In the genomic region with DNA sequence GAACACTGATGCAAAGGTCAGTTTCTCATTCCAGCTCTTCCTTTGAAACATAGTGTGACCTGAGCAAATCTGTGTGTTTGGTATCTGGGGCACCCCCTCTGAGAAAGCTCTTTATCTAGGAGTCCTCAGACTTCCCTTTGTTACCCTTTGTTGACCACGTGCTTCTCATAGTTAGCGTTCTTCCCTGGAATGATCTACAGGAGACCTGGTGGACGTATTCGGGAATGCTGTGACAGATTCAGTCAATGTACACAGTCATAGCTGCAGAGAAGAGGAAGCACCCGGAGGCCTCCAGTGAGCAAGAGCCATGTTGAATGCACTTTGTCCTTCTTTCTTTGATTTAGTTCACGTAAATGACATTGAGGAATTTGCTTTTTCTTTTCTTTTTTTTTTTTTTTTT, we compare ENCODE assay signal across 1 cellular context.
TF ChIP-seq lines count a peak whose summit lies in the region.

No MANE protein-coding gene starts in this region.

TF ChIP-seq in HepG2, 621 proteins besides CTCF, POLR2A, EP300 and RAD21 (continued from another document and continues in another):
- TF ChIP-seq, protein P1, sequence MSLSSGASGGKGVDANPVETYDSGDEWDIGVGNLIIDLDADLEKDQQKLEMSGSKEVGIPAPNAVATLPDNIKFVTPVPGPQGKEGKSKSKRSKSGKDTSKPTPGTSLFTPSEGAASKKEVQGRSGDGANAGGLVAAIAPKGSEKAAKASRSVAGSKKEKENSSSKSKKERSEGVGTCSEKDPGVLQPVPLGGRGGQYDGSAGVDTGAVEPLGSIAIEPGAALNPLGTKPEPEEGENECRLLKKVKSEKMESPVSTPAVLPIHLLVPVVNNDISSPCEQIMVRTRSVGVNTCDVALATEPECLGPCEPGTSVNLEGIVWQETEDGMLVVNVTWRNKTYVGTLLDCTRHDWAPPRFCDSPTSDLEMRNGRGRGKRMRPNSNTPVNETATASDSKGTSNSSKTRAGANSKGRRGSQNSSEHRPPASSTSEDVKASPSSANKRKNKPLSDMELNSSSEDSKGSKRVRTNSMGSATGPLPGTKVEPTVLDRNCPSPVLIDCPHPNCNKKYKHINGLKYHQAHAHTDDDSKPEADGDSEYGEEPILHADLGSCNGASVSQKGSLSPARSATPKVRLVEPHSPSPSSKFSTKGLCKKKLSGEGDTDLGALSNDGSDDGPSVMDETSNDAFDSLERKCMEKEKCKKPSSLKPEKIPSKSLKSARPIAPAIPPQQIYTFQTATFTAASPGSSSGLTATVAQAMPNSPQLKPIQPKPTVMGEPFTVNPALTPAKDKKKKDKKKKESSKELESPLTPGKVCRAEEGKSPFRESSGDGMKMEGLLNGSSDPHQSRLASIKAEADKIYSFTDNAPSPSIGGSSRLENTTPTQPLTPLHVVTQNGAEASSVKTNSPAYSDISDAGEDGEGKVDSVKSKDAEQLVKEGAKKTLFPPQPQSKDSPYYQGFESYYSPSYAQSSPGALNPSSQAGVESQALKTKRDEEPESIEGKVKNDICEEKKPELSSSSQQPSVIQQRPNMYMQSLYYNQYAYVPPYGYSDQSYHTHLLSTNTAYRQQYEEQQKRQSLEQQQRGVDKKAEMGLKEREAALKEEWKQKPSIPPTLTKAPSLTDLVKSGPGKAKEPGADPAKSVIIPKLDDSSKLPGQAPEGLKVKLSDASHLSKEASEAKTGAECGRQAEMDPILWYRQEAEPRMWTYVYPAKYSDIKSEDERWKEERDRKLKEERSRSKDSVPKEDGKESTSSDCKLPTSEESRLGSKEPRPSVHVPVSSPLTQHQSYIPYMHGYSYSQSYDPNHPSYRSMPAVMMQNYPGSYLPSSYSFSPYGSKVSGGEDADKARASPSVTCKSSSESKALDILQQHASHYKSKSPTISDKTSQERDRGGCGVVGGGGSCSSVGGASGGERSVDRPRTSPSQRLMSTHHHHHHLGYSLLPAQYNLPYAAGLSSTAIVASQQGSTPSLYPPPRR (CRISPR knock-in tag; IDR thresholded peaks at IDR 0.05; ENCODE audit: borderline replicate concordance), result no peak; the same call in 1 of the 2 replicates
- TF ChIP-seq, protein P2, sequence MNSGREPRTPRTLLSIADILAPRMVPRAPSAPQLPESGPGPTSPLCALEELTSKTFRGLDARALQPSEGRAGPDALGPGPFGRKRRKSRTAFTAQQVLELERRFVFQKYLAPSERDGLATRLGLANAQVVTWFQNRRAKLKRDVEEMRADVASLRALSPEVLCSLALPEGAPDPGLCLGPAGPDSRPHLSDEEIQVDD (CRISPR knock-in tag; IDR thresholded peaks at IDR 0.05; ENCODE audit: borderline replicate concordance), result no peak
- TF ChIP-seq, protein P3, sequence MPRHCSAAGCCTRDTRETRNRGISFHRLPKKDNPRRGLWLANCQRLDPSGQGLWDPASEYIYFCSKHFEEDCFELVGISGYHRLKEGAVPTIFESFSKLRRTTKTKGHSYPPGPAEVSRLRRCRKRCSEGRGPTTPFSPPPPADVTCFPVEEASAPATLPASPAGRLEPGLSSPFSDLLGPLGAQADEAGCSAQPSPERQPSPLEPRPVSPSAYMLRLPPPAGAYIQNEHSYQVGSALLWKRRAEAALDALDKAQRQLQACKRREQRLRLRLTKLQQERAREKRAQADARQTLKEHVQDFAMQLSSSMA (CRISPR knock-in tag; IDR thresholded peaks at IDR 0.05), result no peak
- no peak for TF ChIP-seq ZSCAN29 (CRISPR knock-in tag; conservative IDR thresholded peaks at IDR 0.05)
- no peak for TF ChIP-seq RFX3 (CRISPR knock-in tag; IDR thresholded peaks at IDR 0.05)
- TF ChIP-seq ZNF746 (CRISPR knock-in tag; IDR thresholded peaks at IDR 0.05), result no peak
- TF ChIP-seq ZNF503 (CRISPR knock-in tag; IDR thresholded peaks at IDR 0.05), result no peak
- no peak for TF ChIP-seq ZNF446 (CRISPR knock-in tag; IDR thresholded peaks at IDR 0.05)
- TF ChIP-seq POLR2AphosphoS2 (IDR thresholded peaks at IDR 0.05; ENCODE audit: low read depth, low read length), result no peak
- TF ChIP-seq ZNF614 (CRISPR knock-in tag; IDR thresholded peaks at IDR 0.05; ENCODE audit: borderline replicate concordance), result 0 out of 2 replicates have a peak, but pooled peaks have one; percentile 25
- peak; percentile 35; the same call in 1 of the 2 replicates for TF ChIP-seq FOXK1 (CRISPR knock-in tag; IDR thresholded peaks at IDR 0.05; ENCODE audit: borderline replicate concordance, low read depth)
- no peak for TF ChIP-seq SOX6 (IDR thresholded peaks at IDR 0.05)
- TF ChIP-seq SOX6 (CRISPR knock-in tag; IDR thresholded peaks at IDR 0.05), result peak; percentile 92
- TF ChIP-seq KDM5B (CRISPR knock-in tag; IDR thresholded peaks at IDR 0.05; ENCODE audit: borderline replicate concordance), result no peak
- no peak for TF ChIP-seq ATF6 (CRISPR knock-in tag; conservative IDR thresholded peaks at IDR 0.05)
- TF ChIP-seq ZNF558 (CRISPR knock-in tag; IDR thresholded peaks at IDR 0.05; ENCODE audit: borderline replicate concordance), result no peak
- no peak for TF ChIP-seq KMT2A (CRISPR knock-in tag; IDR thresholded peaks at IDR 0.05)
- no peak for TF ChIP-seq ZNF251 (CRISPR knock-in tag; IDR thresholded peaks at IDR 0.05)
- TF ChIP-seq DMAP1 (CRISPR knock-in tag; IDR thresholded peaks at IDR 0.05), result peak; percentile 49; the same call in 1 of the 2 replicates
- no peak for TF ChIP-seq GTF2F1 (IDR thresholded peaks at IDR 0.05; ENCODE audit: low read length)
- TF ChIP-seq, protein P4, sequence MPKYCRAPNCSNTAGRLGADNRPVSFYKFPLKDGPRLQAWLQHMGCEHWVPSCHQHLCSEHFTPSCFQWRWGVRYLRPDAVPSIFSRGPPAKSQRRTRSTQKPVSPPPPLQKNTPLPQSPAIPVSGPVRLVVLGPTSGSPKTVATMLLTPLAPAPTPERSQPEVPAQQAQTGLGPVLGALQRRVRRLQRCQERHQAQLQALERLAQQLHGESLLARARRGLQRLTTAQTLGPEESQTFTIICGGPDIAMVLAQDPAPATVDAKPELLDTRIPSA (CRISPR knock-in tag; IDR thresholded peaks at IDR 0.05; ENCODE audit: borderline replicate concordance), result no peak
- TF ChIP-seq ZNF782 (CRISPR knock-in tag; IDR thresholded peaks at IDR 0.05; ENCODE audit: borderline replicate concordance), result no peak
- peak; percentile 68 for TF ChIP-seq ASH2L (IDR thresholded peaks at IDR 0.05; ENCODE audit: insufficient read length, low read depth, low read length)
- no peak for TF ChIP-seq EZH2 (conservative IDR thresholded peaks at IDR 0.05; ENCODE audit: low read depth, low read length)
- peak; percentile 22; the same call in 1 of the 2 replicates for TF ChIP-seq THAP11 (CRISPR knock-in tag; IDR thresholded peaks at IDR 0.05)
- peak; percentile 23; the same call in 1 of the 2 replicates for TF ChIP-seq NFE2L2 (IDR thresholded peaks at IDR 0.05; ENCODE audit: low read length)
- TF ChIP-seq U2AF1 (optimal IDR thresholded peaks at IDR 0.05; ENCODE audit: low read depth, low read length), result no peak
- peak; percentile 29; the same call in 1 of the 2 replicates for TF ChIP-seq NCOA2 (CRISPR knock-in tag; IDR thresholded peaks at IDR 0.05)
- TF ChIP-seq KDM3A (CRISPR knock-in tag; IDR thresholded peaks at IDR 0.05; ENCODE audit: low read depth), result no peak
- TF ChIP-seq ZNF777 (CRISPR knock-in tag; IDR thresholded peaks at IDR 0.05), result no peak
- no peak for TF ChIP-seq FOXA1 (IDR thresholded peaks at IDR 0.05)
- TF ChIP-seq FOXA1 (CRISPR knock-in tag; IDR thresholded peaks at IDR 0.05), result peak; percentile 79
- no peak for TF ChIP-seq POLR2G (IDR thresholded peaks at IDR 0.05; ENCODE audit: low read depth, low read length)
- no peak for TF ChIP-seq ZNF121 (CRISPR knock-in tag; IDR thresholded peaks at IDR 0.05)
- no peak for TF ChIP-seq STAG1 (CRISPR knock-in tag; IDR thresholded peaks at IDR 0.05)
- no peak for TF ChIP-seq ZNF564 (CRISPR knock-in tag; IDR thresholded peaks at IDR 0.05)
- TF ChIP-seq TBX2 (CRISPR knock-in tag; IDR thresholded peaks at IDR 0.05; ENCODE audit: borderline replicate concordance), result peak; percentile 42; the same call in 1 of the 2 replicates
- peak; percentile 34; the same call in 1 of the 2 replicates for TF ChIP-seq ZFX (CRISPR knock-in tag; IDR thresholded peaks at IDR 0.05; ENCODE audit: low read depth)
- TF ChIP-seq, protein P5, sequence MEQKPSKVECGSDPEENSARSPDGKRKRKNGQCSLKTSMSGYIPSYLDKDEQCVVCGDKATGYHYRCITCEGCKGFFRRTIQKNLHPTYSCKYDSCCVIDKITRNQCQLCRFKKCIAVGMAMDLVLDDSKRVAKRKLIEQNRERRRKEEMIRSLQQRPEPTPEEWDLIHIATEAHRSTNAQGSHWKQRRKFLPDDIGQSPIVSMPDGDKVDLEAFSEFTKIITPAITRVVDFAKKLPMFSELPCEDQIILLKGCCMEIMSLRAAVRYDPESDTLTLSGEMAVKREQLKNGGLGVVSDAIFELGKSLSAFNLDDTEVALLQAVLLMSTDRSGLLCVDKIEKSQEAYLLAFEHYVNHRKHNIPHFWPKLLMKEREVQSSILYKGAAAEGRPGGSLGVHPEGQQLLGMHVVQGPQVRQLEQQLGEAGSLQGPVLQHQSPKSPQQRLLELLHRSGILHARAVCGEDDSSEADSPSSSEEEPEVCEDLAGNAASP (CRISPR knock-in tag; IDR thresholded peaks at IDR 0.05; ENCODE audit: borderline replicate concordance), result peak; percentile 13; the same call in 1 of the 2 replicates
- no peak for TF ChIP-seq ZC3H13 (CRISPR knock-in tag; IDR thresholded peaks at IDR 0.05)
- no peak for TF ChIP-seq KDM5A (IDR thresholded peaks at IDR 0.05; ENCODE audit: borderline replicate concordance, low read length)
- no peak for TF ChIP-seq ZFP41 (CRISPR knock-in tag; IDR thresholded peaks at IDR 0.05; ENCODE audit: borderline replicate concordance)
- peak; percentile 55; the same call in 1 of the 2 replicates for TF ChIP-seq TCF7 (IDR thresholded peaks at IDR 0.05; ENCODE audit: low read depth)
- 0 out of 2 replicates have a peak, but pooled peaks have one; percentile 42 for TF ChIP-seq AKAP8 (CRISPR knock-in tag; IDR thresholded peaks at IDR 0.05)
- TF ChIP-seq KDM6A (CRISPR knock-in tag; IDR thresholded peaks at IDR 0.05; ENCODE audit: low read depth), result peak; percentile 42; the same call in 1 of the 2 replicates
- no peak for TF ChIP-seq FOXC1 (CRISPR knock-in tag; IDR thresholded peaks at IDR 0.05; ENCODE audit: borderline replicate concordance)
- no peak for TF ChIP-seq ZNF547 (CRISPR knock-in tag; IDR thresholded peaks at IDR 0.05)
- no peak for TF ChIP-seq ELK4 (CRISPR knock-in tag; IDR thresholded peaks at IDR 0.05; ENCODE audit: borderline replicate concordance)
- TF ChIP-seq ZMAT3 (CRISPR knock-in tag; conservative IDR thresholded peaks at IDR 0.05), result 0 out of 2 replicates have a peak, but pooled peaks have one; percentile 33
- TF ChIP-seq SMAD9 (CRISPR knock-in tag; IDR thresholded peaks at IDR 0.05), result no peak
- no peak for TF ChIP-seq NCOA1 (CRISPR knock-in tag; IDR thresholded peaks at IDR 0.05)
- no peak for TF ChIP-seq TSC22D2 (CRISPR knock-in tag; IDR thresholded peaks at IDR 0.05; ENCODE audit: borderline replicate concordance)
- no peak for TF ChIP-seq YEATS4 (CRISPR knock-in tag; IDR thresholded peaks at IDR 0.05; ENCODE audit: borderline replicate concordance)
- TF ChIP-seq SAP130 (CRISPR knock-in tag; IDR thresholded peaks at IDR 0.05; ENCODE audit: low read depth), result peak; percentile 85
